Comparison of ENCODE assay signal across 8 cellular contexts in the genomic region with DNA sequence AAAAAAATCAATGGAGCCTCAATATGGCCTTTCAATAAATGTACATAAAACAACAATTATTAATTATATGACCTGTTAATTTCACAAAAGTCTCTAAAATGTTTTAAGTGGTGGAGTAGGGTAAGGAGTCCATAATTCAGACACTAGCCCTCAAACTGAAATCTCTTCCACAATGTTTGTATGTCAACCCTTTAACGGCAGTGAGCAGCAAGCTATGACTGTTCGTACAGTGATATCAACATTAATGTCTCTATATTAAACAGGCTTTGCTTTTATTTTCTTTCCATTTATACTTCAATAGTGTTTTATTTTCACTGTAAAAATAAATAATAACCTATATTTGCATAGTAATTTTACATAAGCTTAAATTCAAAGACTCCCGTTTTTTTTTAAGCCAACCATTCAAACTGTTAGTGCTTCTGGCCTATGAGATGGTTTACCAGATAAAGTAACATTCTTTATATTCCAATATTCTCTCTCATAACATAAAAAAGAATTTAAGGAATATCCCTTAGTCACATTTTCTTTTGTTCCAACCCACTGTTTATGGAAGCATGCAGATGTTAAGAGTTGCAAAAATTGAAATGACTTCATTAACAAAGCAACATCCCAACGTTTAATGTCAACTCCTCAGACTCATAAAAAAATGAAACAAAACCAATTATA. TPM values are rescaled to one million over a fixed set of nuclear protein-coding genes. Genes with fewer than 3 reads are reported as not detected.
DNase-seq lines count a peak whose midpoint lies in the region; ATAC-seq lines count a peak whose summit lies in the region.

No MANE protein-coding gene starts in this region.

- H3K9me3 Mint-ChIP-seq in activated CD4-positive, alpha-beta T cell treated with anti-CD3 and anti-CD28 coated beads for 36 hours (ENCODE audit: low read depth): no peaks in the 10 kb centered on the region
- no peaks in the 10 kb centered on the region for H3K9me3 Mint-ChIP-seq in activated naive CD4-positive, alpha-beta T cell treated with anti-CD3 and anti-CD28 coated beads, Interleukin-2, amount 50 U/mL, for 72 hours

- peaks cover 2% of the 10 kb centered on the region for H3K36me3 Mint-ChIP-seq in activated CD4-positive, alpha-beta T cell treated with anti-CD3 and anti-CD28 coated beads for 36 hours (ENCODE audit: low read depth)
- H3K36me3 Mint-ChIP-seq in activated naive CD4-positive, alpha-beta T cell treated with anti-CD3 and anti-CD28 coated beads, Interleukin-2, amount 50 U/mL, for 72 hours: peaks cover 7 to 11% of the 10 kb centered on the region in 2 donors

- H3K4me3 Mint-ChIP-seq in activated CD4-positive, alpha-beta T cell treated with anti-CD3 and anti-CD28 coated beads for 36 hours: peak overlapping the region; percentile 89

- peaks cover 37% of the 10 kb centered on the region for H3K4me1 Mint-ChIP-seq in activated CD4-positive, alpha-beta T cell treated with anti-CD3 and anti-CD28 coated beads for 36 hours

- intact Hi-C loops in activated CD4-positive, alpha-beta T cell treated with anti-CD3 and anti-CD28 coated beads for 36 hours (cut with DNase I, micrococcal nuclease): loop anchor here (1.0 to 10.0 kb wide), 4 partner anchors 16 to 456 kb away; a partner anchor contains a TSS

- peak overlapping the region; percentile 97 for H3K27ac Mint-ChIP-seq in activated CD4-positive, alpha-beta T cell treated with anti-CD3 and anti-CD28 coated beads for 36 hours
- H3K27ac Mint-ChIP-seq in activated naive CD4-positive, alpha-beta T cell treated with anti-CD3 and anti-CD28 coated beads, Interleukin-2, amount 50 U/mL, for 72 hours: peak overlapping the region; percentile 91 to 97

- no peak for ATAC-seq in activated CD4-positive, alpha-beta T cell treated with anti-CD3 and anti-CD28 coated beads for 36 hours
- no peak for ATAC-seq in activated naive CD4-positive, alpha-beta T cell treated with anti-CD3 and anti-CD28 coated beads, Interleukin-2, amount 50 U/mL, for 72 hours
- ATAC-seq in HG02642 (IDR thresholded peaks at IDR 0.05; ENCODE audit: poor library complexity, unreplicated experiment): no peak

- no peak for DNase-seq in activated CD4-positive, alpha-beta T cell treated with anti-CD3 and anti-CD28 coated beads for 36 hours
- DNase-seq in activated CD4-positive, alpha-beta T cell treated with anti-CD3 and anti-CD28 coated beads, Interleukin-2, amount 50 U/mL, for 4 hours: no peak
- DNase-seq in activated naive CD4-positive, alpha-beta T cell treated with anti-CD3 and anti-CD28 coated beads, Interleukin-2, amount 50 U/mL, for 72 hours (ENCODE audit: low spot score in 2 of 2): no peak
- DNase-seq in inferior parietal cortex (ENCODE audit: extremely low spot score) (peak; percentile 44), superior temporal gyrus (ENCODE audit: extremely low spot score) (peak; percentile 69), SK-N-DZ (ENCODE audit: low spot score) (no peak), NCI-H187 (lab: John Stamatoyannopoulos, UW) (no peak)

- CTCF ChIA-PET in activated CD4-positive, alpha-beta T cell treated with anti-CD3 and anti-CD28 coated beads for 36 hours (lab: Charles Lee): interaction anchor here (0.6 to 5.8 kb wide), 13 partner anchors 9 to 202 kb away, joined by 3 to 39 read pairs (median 4); a partner anchor contains a TSS

- no peaks in the 10 kb centered on the region for H3K27me3 Mint-ChIP-seq in activated CD4-positive, alpha-beta T cell treated with anti-CD3 and anti-CD28 coated beads for 36 hours

- POLR2A ChIA-PET in activated CD4-positive, alpha-beta T cell treated with anti-CD3 and anti-CD28 coated beads for 36 hours (lab: Charles Lee): interaction anchor here (1.3 to 2.4 kb wide), 2 partner anchors 19 to 45 kb away, joined by 3 to 7 read pairs; no protein-coding TSS in a partner anchor

RNA-seq across cellular contexts. Expression of a gene that starts 2.4 kb away (rescaled TPM):
- total RNA-seq in activated CD4-positive, alpha-beta T cell treated with anti-CD3 and anti-CD28 coated beads for 36 hours: 10 to 100 TPM; 38.0 to 39.4 TPM
- total RNA-seq in activated naive CD4-positive, alpha-beta T cell treated with anti-CD3 and anti-CD28 coated beads, Interleukin-2, amount 50 U/mL, for 72 hours: 10 to 100 TPM; 43.5 to 51.0 TPM
- polyA plus RNA-seq in SK-N-DZ (2014; cell fraction: cytosol; rRNA removed): 18.0 and 26.2 TPM in 2 replicates
- polyA plus RNA-seq in SK-N-DZ (2014; cell fraction: nucleus; rRNA removed): 14.4 and 14.6 TPM in 2 replicates

Comparison
In these comparisons a context has a peak if more than half of its experiments do, and no peak if none do; other contexts are left out.
1. DNase-seq: peak in inferior parietal cortex (single experiment) and superior temporal gyrus (single experiment); none in activated CD4-positive, alpha-beta T cell treated with anti-CD3 and anti-CD28 coated beads for 36 hours (single experiment), activated CD4-positive, alpha-beta T cell treated with anti-CD3 and anti-CD28 coated beads, Interleukin-2, amount 50 U/mL, for 4 hours (0 of 2), activated naive CD4-positive, alpha-beta T cell treated with anti-CD3 and anti-CD28 coated beads, Interleukin-2, amount 50 U/mL, for 72 hours (0 of 2), SK-N-DZ (single experiment) and NCI-H187 (0 of 2).